ENCODE assay signal across 16 cellular contexts in genomic region chr12:75865315-75865714, GRCh38.
DNase-seq lines count a peak whose midpoint lies in the region; ATAC-seq, FAIRE-seq and TF ChIP-seq lines count a peak whose summit lies in the region.
"Had no signal": no experiment of that assay in that cellular context is flagged by ENCODE, and none has a peak within 500 bp of the region (broad histone marks: within the 10 kb centered on the region; RNA-seq: fewer than 3 reads in every experiment).

No MANE protein-coding gene starts in this region.

- H3K27me3 ChIP-seq in Panc1 (ENCODE audit: control insufficient read depth, insufficient read depth, low read length) (no peaks in the 10 kb centered on the region), endothelial cell of umbilical vein (ENCODE audit: control insufficient read depth in 2 of 2, insufficient read depth in 2 of 2, low read length in 2 of 2) (no peaks in the 10 kb centered on the region), trophoblast cell (ENCODE audit: insufficient read depth, low read length) (no peaks in the 10 kb centered on the region)

- H3K9me3 ChIP-seq in Panc1 (ENCODE audit: control insufficient read depth, insufficient read depth, low read depth, low read length), result peaks cover 11% of the 10 kb centered on the region; the same call in 1 of the 2 replicates
- no peaks in the 10 kb centered on the region for H3K9me3 ChIP-seq in endothelial cell of umbilical vein (replicated peaks; ENCODE audit: control insufficient read depth, insufficient read depth, low read length)
- H3K9me3 ChIP-seq in trophoblast cell (ENCODE audit: insufficient read depth, low read depth, low read length), result no peaks in the 10 kb centered on the region
- H3K9me3 ChIP-seq: Caco-2 had no signal

- peaks cover 27% of the 10 kb centered on the region for H3K4me1 ChIP-seq in Panc1 (ENCODE audit: control insufficient read depth, insufficient read depth, low read length)
- H3K4me1 ChIP-seq in endothelial cell of umbilical vein (ENCODE audit: control insufficient read depth, extremely low read depth, insufficient read depth, low read length), result peaks cover 38% of the 10 kb centered on the region
- H3K4me1 ChIP-seq in trophoblast cell (ENCODE audit: control insufficient read depth in 1 of 2, insufficient read depth in 2 of 2, low read length in 2 of 2), result no peaks in the 10 kb centered on the region

- H3K4me2 ChIP-seq in endothelial cell of umbilical vein (ENCODE audit: insufficient read depth, low read length) (no peak overlapping the region), trophoblast cell (ENCODE audit: low read length) (no peak overlapping the region)

- H2BK5ac ChIP-seq in trophoblast cell (ENCODE audit: low read depth, low read length, poor library complexity), result no peak overlapping the region

- H3K36me3 ChIP-seq in Panc1 (ENCODE audit: control insufficient read depth, insufficient read depth, low read length) (no peaks in the 10 kb centered on the region), endothelial cell of umbilical vein (ENCODE audit: control insufficient read depth in 2 of 2, extremely low read depth in 1 of 2, insufficient read depth in 2 of 2, low read length in 2 of 2) (no peaks in the 10 kb centered on the region), trophoblast cell (ENCODE audit: control insufficient read depth in 1 of 2, insufficient read depth in 2 of 2, low read length in 2 of 2) (no peaks in the 10 kb centered on the region)

- no peak overlapping the region for H3K4me3 ChIP-seq in Panc1 (ENCODE audit: low read depth in 2 of 2, low read length in 2 of 2)
- H3K4me3 ChIP-seq in endothelial cell of umbilical vein (replicated peaks in 1 of 3; ENCODE audit: insufficient read depth in 1 of 3, low read depth in 1 of 3, low read length in 3 of 3), result no peak overlapping the region
- no peak overlapping the region for H3K4me3 ChIP-seq in trophoblast cell (ENCODE audit: low read depth, low read length)

- H3K14ac ChIP-seq in trophoblast cell (ENCODE audit: low read length), result no peak overlapping the region

- peak; percentile 69 for FAIRE-seq in endothelial cell of umbilical vein (lab: Jason Lieb, UNC)
- FAIRE-seq: D721Med, G401.6, GM12891 had no signal

- peak overlapping the region; percentile 46 for H2AFZ ChIP-seq in endothelial cell of umbilical vein (ENCODE audit: low read depth, low read length)
- no peak overlapping the region for H2AFZ ChIP-seq in trophoblast cell (ENCODE audit: insufficient read depth, low read length, poor library complexity)

- TF ChIP-seq POLR2A in endothelial cell of umbilical vein (IDR thresholded peaks at IDR 0.05; ENCODE audit: low read depth, low read length), result no peak

- no peak overlapping the region for H3K23ac ChIP-seq in trophoblast cell (ENCODE audit: low read length)

- no TSS peak for BruUV-seq in Panc1 (replicated peaks; lab: Mats Ljungman, UMichigan)
- no TSS peak for BruUV-seq in endothelial cell of umbilical vein (replicated peaks; lab: Mats Ljungman, UMichigan)

- CTCF ChIA-PET in Panc1 (lab: Charles Lee), result no interaction called here
- CTCF ChIA-PET in endothelial cell of umbilical vein (lab: Charles Lee), result no interaction called here

- TF ChIP-seq CTCF in Panc1 (IDR thresholded peaks at IDR 0.05) (no peak), endothelial cell of umbilical vein (IDR thresholded peaks at IDR 0.05; ENCODE audit: extremely low read depth in 1 of 2, insufficient read depth in 1 of 2, low read depth in 1 of 2, low read length in 2 of 2) (no peak), GM20000 (IDR thresholded peaks at IDR 0.05; ENCODE audit: extremely low read depth, missing control alignments) (no peak)

- DNase-seq in HT1080 (ENCODE audit: low read depth) (peak; percentile 18), Panc1 (ENCODE audit: low read depth, low spot score) (no peak), endothelial cell of umbilical vein (ENCODE audit: low read depth, low spot score) (peak; percentile 59), trophoblast cell (peak; percentile 16 to 68), GM20000 (ENCODE audit: low spot score) (no peak)
- no peak for DNase-seq in stimulated activated CD4-positive, alpha-beta T cell treated with anti-CD3 and anti-CD28 coated beads, Interleukin-4, amount 100 ng/mL, for 24 hours
- DNase-seq: ACHN; Caco-2; CD4-positive, alpha-beta T cell; GOT3; H7 had no signal

- H2BK12ac ChIP-seq in trophoblast cell (ENCODE audit: low read length), result no peak overlapping the region

- no peak overlapping the region for H3K18ac ChIP-seq in trophoblast cell (ENCODE audit: low read length)

- POLR2A ChIA-PET in Panc1 (lab: Charles Lee), result no interaction called here
- POLR2A ChIA-PET in endothelial cell of umbilical vein (lab: Charles Lee), result no interaction called here

- no peak overlapping the region for H2BK120ac ChIP-seq in trophoblast cell (ENCODE audit: insufficient read depth, low read length, poor library complexity)

- no CpG with 5 or more reads among the region's 3 CpGs for WGBS in trophoblast cell (ENCODE audit: extremely low coverage, insufficient coverage, insufficient read length)

- H3K4ac ChIP-seq in trophoblast cell (ENCODE audit: low read depth, low read length), result no peak overlapping the region

- H3K27ac ChIP-seq in Panc1 (ENCODE audit: low read length), result peak overlapping the region; percentile 97
- H3K27ac ChIP-seq in endothelial cell of umbilical vein (ENCODE audit: insufficient read depth, low read depth, low read length), result no peak overlapping the region
- no peak overlapping the region for H3K27ac ChIP-seq in trophoblast cell (ENCODE audit: low read depth, low read length)
- H3K27ac ChIP-seq: C4-2B had no signal

- in situ Hi-C loops in Panc1 (cut with HindIII; ENCODE audit: low pct_unique_long_range_greater_than_20kb, low sequenced_read_pairs), result no loop called here

- H3K9me1 ChIP-seq in endothelial cell of umbilical vein (replicated peaks; ENCODE audit: control insufficient read depth, extremely low read depth, insufficient read depth, low read length), result no peaks in the 10 kb centered on the region

- H2AK5ac ChIP-seq in trophoblast cell (ENCODE audit: low read length), result no peak overlapping the region

- no peak overlapping the region for H4K8ac ChIP-seq in trophoblast cell (ENCODE audit: low read depth, low read length)

- ATAC-seq in Panc1, result no peak
- no peak for ATAC-seq in HG03280 (IDR thresholded peaks at IDR 0.05; ENCODE audit: unreplicated experiment)

- intact Hi-C loops in Panc1 (cut with micrococcal nuclease; ENCODE audit: unreplicated experiment), result loop anchor here (10.0 kb wide), 2 partner anchors 109 to 141 kb away; no protein-coding TSS in a partner anchor
- intact Hi-C loops in endothelial cell of umbilical vein (cut with micrococcal nuclease), result no loop called here

- no peaks in the 10 kb centered on the region for H3K79me1 ChIP-seq in trophoblast cell (ENCODE audit: low read length)

- dilution Hi-C loops in endothelial cell of umbilical vein (cut with MboI; ENCODE audit: extremely low pct_ligation_motif_present, low sequenced_read_pairs), result no loop called here

- H4K91ac ChIP-seq in trophoblast cell (ENCODE audit: low read depth, low read length), result no peak overlapping the region

- H3K9ac ChIP-seq in endothelial cell of umbilical vein (replicated peaks; ENCODE audit: extremely low read depth, insufficient read depth, low read length) (no peak overlapping the region), trophoblast cell (ENCODE audit: low read length) (no peak overlapping the region)

- H4K12ac ChIP-seq in trophoblast cell (ENCODE audit: low read depth, low read length), result no peak overlapping the region

- no peaks in the 10 kb centered on the region for H4K20me1 ChIP-seq in endothelial cell of umbilical vein (replicated peaks; ENCODE audit: control insufficient read depth, extremely low read depth, insufficient read depth, low read length)

- H3K79me2 ChIP-seq in endothelial cell of umbilical vein (ENCODE audit: control insufficient read depth, insufficient read depth, low read length) (no peaks in the 10 kb centered on the region), trophoblast cell (ENCODE audit: control insufficient read depth, insufficient read depth, low read length, poor library complexity) (no peaks in the 10 kb centered on the region)

TF ChIP-seq in endothelial cell of umbilical vein, 7 proteins besides CTCF, POLR2A, EP300 and RAD21:
- peak; percentile 78 for TF ChIP-seq FOS (IDR thresholded peaks at IDR 0.05; ENCODE audit: borderline replicate concordance, insufficient read depth, low read length)
- TF ChIP-seq POLR2AphosphoS5 (IDR thresholded peaks at IDR 0.05; ENCODE audit: insufficient read depth, low read depth, low read length), result peak; percentile 45
- peak; percentile 56 for TF ChIP-seq GATA2 (IDR thresholded peaks at IDR 0.05; ENCODE audit: insufficient read depth, insufficient read length, low read depth, low read length)
- no peak for TF ChIP-seq JUN (IDR thresholded peaks at IDR 0.05; ENCODE audit: borderline replicate concordance, insufficient read depth, insufficient read length, low read depth)
- no peak for TF ChIP-seq MYC (IDR thresholded peaks at IDR 0.05; ENCODE audit: low read depth, low read length)
TF ChIP-seq in endothelial cell of umbilical vein: peak in this region for 3.

Comparison
In these comparisons a context has a peak if more than half of its experiments do, and no peak if none do; other contexts are left out.
1. DNase-seq: peak in HT1080 (single experiment), endothelial cell of umbilical vein (single experiment) and trophoblast cell (2 of 2); none in Panc1 (single experiment), stimulated activated CD4-positive, alpha-beta T cell treated with anti-CD3 and anti-CD28 coated beads, Interleukin-4, amount 100 ng/mL, for 24 hours (single experiment) and GM20000 (single experiment).